In the genomic region with DNA sequence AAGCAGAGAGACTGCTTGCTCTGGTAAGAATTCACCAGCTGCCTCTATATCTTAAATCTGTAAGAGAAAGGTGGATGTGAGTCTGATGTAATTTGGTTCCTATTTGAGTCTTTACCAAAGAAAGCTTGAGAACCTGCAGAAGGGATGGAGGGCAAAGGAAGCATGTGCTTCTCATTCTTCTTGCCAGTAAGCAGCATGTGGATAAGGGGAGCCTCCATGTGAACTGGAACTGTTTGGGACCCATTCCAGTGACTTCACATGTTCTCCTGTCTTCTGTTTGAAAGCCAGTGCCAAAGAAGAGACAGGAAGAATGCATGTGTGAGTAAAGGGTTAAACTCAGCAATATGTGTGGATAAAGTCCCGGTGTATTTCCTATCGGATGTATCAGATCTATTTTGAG, we compare ENCODE assay signal across 15 cellular contexts.
A peak's percentile ranks its signal among the peaks of the same experiment; 100 is the strongest.
DNase-seq lines count a peak whose midpoint lies in the region; ATAC-seq and TF ChIP-seq lines count a peak whose summit lies in the region.
"Had no signal": no experiment of that assay in that cellular context is flagged by ENCODE, and none has a peak within 500 bp of the region (broad histone marks: within the 10 kb centered on the region; RNA-seq: fewer than 3 reads in every experiment).

No MANE protein-coding gene starts in this region.

- no peak overlapping the region for H2AK5ac ChIP-seq in mesendoderm (ENCODE audit: low read length)

- WGBS in GM23248 (ENCODE audit: low coverage in 1 of 2, low lambda C conversion rate in 2 of 2, missing lambda C conversion rate in 2 of 2), 2 experiments = 9% methylated on average over 2 of the region's 2 CpGs
- WGBS in mesendoderm (ENCODE audit: extremely low coverage, insufficient coverage, low lambda C conversion rate) = no CpG with 5 or more reads among the region's 2 CpGs

- H3K79me1 ChIP-seq in mesendoderm (ENCODE audit: low read length) = no peaks in the 10 kb centered on the region

- no peak overlapping the region for H3K23ac ChIP-seq in mesendoderm (ENCODE audit: low read length)

- peak overlapping the region; percentile 58 for H3K56ac ChIP-seq in mesendoderm (ENCODE audit: low read length)

- in situ Hi-C loops in GM23248 (cut with MboI) = no loop called here

- no peaks in the 10 kb centered on the region for H3K27me3 ChIP-seq in AG04450 (ENCODE audit: control insufficient read depth, insufficient read depth, low read length)
- H3K27me3 ChIP-seq in GM23248 (replicated peaks; ENCODE audit: insufficient read depth) = no peaks in the 10 kb centered on the region
- H3K27me3 ChIP-seq in adipocyte (replicated peaks; ENCODE audit: control insufficient read depth, insufficient read depth, low read length) = no peaks in the 10 kb centered on the region
- H3K27me3 ChIP-seq in mesendoderm (ENCODE audit: insufficient read depth, low read length, poor library complexity) = no peaks in the 10 kb centered on the region
- H3K27me3 ChIP-seq: BE2C, body of pancreas, dorsolateral prefrontal cortex, transverse colon had no signal

- H3F3A ChIP-seq in GM23248 (ENCODE audit: insufficient read depth) = peaks cover 25% of the 10 kb centered on the region

- H3K4me1 ChIP-seq in GM23248 (ENCODE audit: insufficient read depth) (peaks cover 37% of the 10 kb centered on the region), adipocyte (ENCODE audit: control insufficient read depth, insufficient read depth, low read length) (peaks cover 43% of the 10 kb centered on the region), mesendoderm (ENCODE audit: control insufficient read depth, low read depth, low read length) (peaks cover 8% of the 10 kb centered on the region)
- H3K4me1 ChIP-seq: BE2C had no signal

- H2BK120ac ChIP-seq in mesendoderm (ENCODE audit: low read depth, low read length) = peak overlapping the region; percentile 73

- H3K4me3 ChIP-seq in AG04450 (ENCODE audit: low read depth, low read length) (no peak overlapping the region), GM23248 (no peak overlapping the region), adipocyte (ENCODE audit: low read length) (peak overlapping the region; percentile 39), mesendoderm (ENCODE audit: low read length) (no peak overlapping the region)
- H3K4me3 ChIP-seq: body of pancreas, transverse colon had no signal

- no peak for ATAC-seq in GM18909 (IDR thresholded peaks at IDR 0.05; ENCODE audit: poor library complexity, unreplicated experiment)

- H3K79me2 ChIP-seq in GM23248 (ENCODE audit: insufficient read depth) (no peaks in the 10 kb centered on the region), mesendoderm (ENCODE audit: control insufficient read depth, insufficient read depth, low read length) (no peaks in the 10 kb centered on the region)

- no peak overlapping the region for H4K5ac ChIP-seq in mesendoderm (ENCODE audit: low read length)

- no peaks in the 10 kb centered on the region for H3K9me3 ChIP-seq in AG04450 (ENCODE audit: control insufficient read depth, insufficient read depth, low read length)
- H3K9me3 ChIP-seq in GM23248 (ENCODE audit: low read depth) = no peaks in the 10 kb centered on the region
- no peaks in the 10 kb centered on the region for H3K9me3 ChIP-seq in adipocyte (ENCODE audit: control insufficient read depth, low read length)
- H3K9me3 ChIP-seq: BE2C, body of pancreas, transverse colon had no signal

- POLR2A ChIA-PET in AG04450 (lab: Yijun Ruan, JAX) = no interaction called here

- H3K4me2 ChIP-seq in GM23248 (ENCODE audit: unreplicated experiment) = peak overlapping the region; percentile 27
- no peak overlapping the region for H3K4me2 ChIP-seq in mesendoderm (ENCODE audit: low read length)

- H3K4ac ChIP-seq in mesendoderm (ENCODE audit: low read depth, low read length) = peak overlapping the region; percentile 24

- TF ChIP-seq CTCF in AG04450 (IDR thresholded peaks at IDR 0.05; ENCODE audit: low read depth, low read length) = no peak

- H2AFZ ChIP-seq in GM23248 = peak overlapping the region; percentile 8; the same call in 1 of the 2 replicates

- no peak overlapping the region for H3K9ac ChIP-seq in GM23248
- no peak overlapping the region for H3K9ac ChIP-seq in adipocyte (ENCODE audit: low read length)
- no peak overlapping the region for H3K9ac ChIP-seq in mesendoderm (ENCODE audit: low read length)

- no peaks in the 10 kb centered on the region for H3K9me2 ChIP-seq in GM23248 (ENCODE audit: insufficient read depth)

- peak overlapping the region; percentile 31 for H3K27ac ChIP-seq in AG04450 (ENCODE audit: low read depth, low read length)
- no peak overlapping the region for H3K27ac ChIP-seq in GM23248
- H3K27ac ChIP-seq in mesendoderm (ENCODE audit: low read depth, low read length) = no peak overlapping the region
- H3K27ac ChIP-seq: transverse colon had no signal

- H4K20me1 ChIP-seq in GM23248 (ENCODE audit: insufficient read depth) = no peaks in the 10 kb centered on the region

- CTCF ChIA-PET in AG04450 (lab: Charles Lee) = interaction anchor here (1.3 kb wide), 1 partner anchor 15 kb away, joined by 3 read pairs; no protein-coding TSS in a partner anchor

- no peak overlapping the region for H2BK15ac ChIP-seq in mesendoderm (replicated peaks; ENCODE audit: low read depth)

- H3K36me3 ChIP-seq in GM23248 (ENCODE audit: low read depth) (no peaks in the 10 kb centered on the region), adipocyte (ENCODE audit: control insufficient read depth, insufficient read depth, low read length, severe bottlenecking) (no peaks in the 10 kb centered on the region), mesendoderm (ENCODE audit: control insufficient read depth, insufficient read depth, low read length) (no peaks in the 10 kb centered on the region)
- H3K36me3 ChIP-seq: BE2C, transverse colon had no signal

- DNase-seq in AG04450 (ENCODE audit: low read depth, low spot score) (no peak), GM23248 (no peak), adipocyte (ENCODE audit: low read depth) (no peak), mesendoderm (peak; percentile 23), NCI-H774 (lab: John Stamatoyannopoulos, UW) (no peak), UCSD-AML1 (lab: John Stamatoyannopoulos, UW; ENCODE audit: unreplicated experiment) (no peak)
- DNase-seq in effector CD4-positive, alpha-beta T cell = no peak
- DNase-seq: BE2C; dorsolateral prefrontal cortex; NCI-H187; NCI-H510A treated with DMSO at 0.1 percent for 48 hours; stimulated activated CD4-positive, alpha-beta T cell treated with anti-CD3 and anti-CD28 coated beads, Interleukin-4, amount 100 ng/mL, for 24 hours; transverse colon had no signal

- peak overlapping the region; percentile 21 for H2BK5ac ChIP-seq in mesendoderm (ENCODE audit: low read length)

- H3K18ac ChIP-seq in mesendoderm (ENCODE audit: low read length) = peak overlapping the region; percentile 23

- no peak overlapping the region for H4K8ac ChIP-seq in mesendoderm (ENCODE audit: low read depth, low read length)
